ENCODE assay signal across 23 cellular contexts in genomic region chr2:150066490-150066889, GRCh38.
"Had no signal": no experiment of that assay in that cellular context is flagged by ENCODE, and none has a peak within 500 bp of the region (broad histone marks: within the 10 kb centered on the region; RNA-seq: fewer than 3 reads in every experiment).

No MANE protein-coding gene starts in this region.

- DNase-seq: colonic mucosa; cortex of kidney; dermis blood vessel endothelial cell; dorsolateral prefrontal cortex; effector CD4-positive, alpha-beta T cell; effector CD8-positive, alpha-beta T cell; effector memory CD4-positive, alpha-beta T cell; effector memory CD8-positive, alpha-beta T cell; endodermal cell; erythroblast; esophagus squamous epithelium; foreskin fibroblast; foreskin keratinocyte; foreskin melanocyte; gastrocnemius medialis; glutamatergic neuron; head of caudate nucleus; heart left ventricle; heart right ventricle had no signal

- H3K36me3 ChIP-seq: colonic mucosa, esophagus muscularis mucosa, esophagus squamous epithelium, gastrocnemius medialis, gastroesophageal sphincter, heart left ventricle, heart right ventricle had no signal

- ATAC-seq: effector memory CD8-positive, alpha-beta T cell; foreskin keratinocyte; gastrocnemius medialis; gastroesophageal sphincter; heart left ventricle; heart right ventricle had no signal

- H3K27ac ChIP-seq: colonic mucosa, coronary artery, dorsolateral prefrontal cortex, epithelial cell of prostate, esophagus muscularis mucosa, esophagus squamous epithelium, foreskin keratinocyte, gastrocnemius medialis, gastroesophageal sphincter, heart left ventricle, heart right ventricle had no signal

- H3K9me3 ChIP-seq: colonic mucosa, esophagus muscularis mucosa, esophagus squamous epithelium, gastrocnemius medialis, gastroesophageal sphincter had no signal

- H3K4me3 ChIP-seq: colonic mucosa, coronary artery, dorsolateral prefrontal cortex, esophagus muscularis mucosa, esophagus squamous epithelium, gastrocnemius medialis, gastroesophageal sphincter, heart left ventricle, heart right ventricle had no signal

- H3K27me3 ChIP-seq: colonic mucosa, esophagus muscularis mucosa, esophagus squamous epithelium, foreskin keratinocyte, gastrocnemius medialis, gastroesophageal sphincter, heart left ventricle, heart right ventricle had no signal
